In genomic region chr5:142301487-142302035, GRCh38 we compare ENCODE assay signal across 12 cellular contexts.
"Had no signal": no experiment of that assay in that cellular context is flagged by ENCODE, and none has a peak within 500 bp of the region (broad histone marks: within the 10 kb centered on the region; RNA-seq: fewer than 3 reads in every experiment).

No MANE protein-coding gene starts in this region.

- H3K4me1 ChIP-seq: foreskin keratinocyte, vagina had no signal

- H3K27me3 ChIP-seq: foreskin keratinocyte, tibial artery, vagina had no signal

- DNase-seq: activated CD4-positive, alpha-beta T cell treated with anti-CD3 and anti-CD28 coated beads for 36 hours; activated gamma-delta T cell; activated naive CD8-positive, alpha-beta T cell treated with anti-CD3 and anti-CD28 coated beads, Interleukin-2, amount 50 U/mL, for 24 hours; activated T-cell treated with anti-CD3 and anti-CD28 coated beads, Interleukin-2, amount 50 U/mL, for 4 hours; foreskin keratinocyte; retina; stimulated activated CD4-positive, alpha-beta T cell treated with anti-CD3 and anti-CD28 coated beads, Interleukin-4, amount 100 ng/mL, for 4 hours; T-helper 2 cell; tibial artery had no signal

- ATAC-seq: activated CD4-positive, alpha-beta T cell treated with anti-CD3 and anti-CD28 coated beads for 36 hours; activated naive CD8-positive, alpha-beta T cell treated with anti-CD3 and anti-CD28 coated beads, Interleukin-2, amount 50 U/mL, for 24 hours; activated T-cell treated with anti-CD3 and anti-CD28 coated beads, Interleukin-2, amount 50 U/mL, for 4 hours; foreskin keratinocyte had no signal

- H3K27me3 Mint-ChIP-seq: activated CD4-positive, alpha-beta T cell treated with anti-CD3 and anti-CD28 coated beads for 36 hours had no signal

- H3K27ac ChIP-seq: foreskin keratinocyte, parathyroid adenoma, vagina had no signal

- H3K4me3 Mint-ChIP-seq: activated CD4-positive, alpha-beta T cell treated with anti-CD3 and anti-CD28 coated beads for 36 hours; activated naive CD8-positive, alpha-beta T cell treated with anti-CD3 and anti-CD28 coated beads, Interleukin-2, amount 50 U/mL, for 24 hours; activated T-cell treated with anti-CD3 and anti-CD28 coated beads, Interleukin-2, amount 50 U/mL, for 4 hours; neural crest cell had no signal

- H3K79me2 ChIP-seq: parathyroid adenoma had no signal

- H3K9me3 ChIP-seq: tibial artery, vagina had no signal

- H3K4me1 Mint-ChIP-seq: activated naive CD8-positive, alpha-beta T cell treated with anti-CD3 and anti-CD28 coated beads, Interleukin-2, amount 50 U/mL, for 24 hours had no signal

- H3K4me3 ChIP-seq: tibial artery, vagina had no signal

- H3K36me3 ChIP-seq: tibial artery, vagina had no signal

- H3K9me3 Mint-ChIP-seq: activated naive CD8-positive, alpha-beta T cell treated with anti-CD3 and anti-CD28 coated beads, Interleukin-2, amount 50 U/mL, for 24 hours; activated T-cell treated with anti-CD3 and anti-CD28 coated beads, Interleukin-2, amount 50 U/mL, for 4 hours; neural crest cell had no signal

- H3K9ac ChIP-seq: parathyroid adenoma had no signal

- H3K27ac Mint-ChIP-seq: activated CD4-positive, alpha-beta T cell treated with anti-CD3 and anti-CD28 coated beads for 36 hours; activated naive CD8-positive, alpha-beta T cell treated with anti-CD3 and anti-CD28 coated beads, Interleukin-2, amount 50 U/mL, for 24 hours had no signal

- H2AFZ ChIP-seq: parathyroid adenoma had no signal
